In the genomic region with DNA sequence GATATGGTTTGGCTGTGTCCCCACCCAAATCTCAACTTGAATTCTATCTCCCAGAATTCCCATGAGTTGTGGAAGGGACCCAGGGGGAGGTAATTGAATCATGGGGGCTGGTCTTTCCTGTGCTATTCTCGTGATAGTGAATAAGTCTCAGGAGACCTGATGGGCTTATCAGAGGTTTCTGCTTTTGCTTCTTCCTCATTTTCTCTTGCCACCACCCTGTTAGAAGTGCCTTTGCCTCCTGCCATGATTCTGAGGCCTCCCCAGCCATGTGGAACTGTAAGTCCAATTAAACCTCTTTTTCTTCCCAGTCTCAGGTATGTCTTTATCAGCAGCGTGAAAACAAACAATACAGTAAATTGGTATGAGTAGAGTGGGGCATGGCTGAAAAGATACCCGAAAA, we compare ENCODE assay signal across 10 cellular contexts. TPM values are rescaled to one million over a fixed set of nuclear protein-coding genes. Genes with fewer than 3 reads are reported as not detected.
"Had no signal": no experiment of that assay in that cellular context is flagged by ENCODE, and none has a peak within 500 bp of the region (broad histone marks: within the 10 kb centered on the region; RNA-seq: fewer than 3 reads in every experiment).

No MANE protein-coding gene starts in this region.

RNA-seq across cellular contexts. Expression of a gene that starts 23.0 kb away (rescaled TPM):
- total RNA-seq: activated CD4-positive, alpha-beta memory T cell treated with anti-CD3 and anti-CD28 coated beads, Interleukin-2, amount 10 ng/mL, durations not matched to agents 7 days and 5 days; activated CD4-positive, alpha-beta T cell treated with anti-CD3 and anti-CD28 coated beads, Interleukin-2, amount 10 ng/mL, durations not matched to agents 7 days and 5 days; activated T-cell treated with anti-CD3 and anti-CD28 coated beads, Interleukin-2, amount 50 U/mL, for 4 hours; activated T-helper 17 cell treated with anti-CD3 and anti-CD28 coated beads, Interleukin-2, amount 50 U/mL, for 72 hours; astrocyte; bronchial epithelial cell; dermis blood vessel endothelial cell; foreskin keratinocyte; gastrocnemius medialis; T-helper 17 cell had no signal
- polyA plus RNA-seq: foreskin keratinocyte had no signal
